Comparison of ENCODE assay signal across 1 cellular context in the genomic region with DNA sequence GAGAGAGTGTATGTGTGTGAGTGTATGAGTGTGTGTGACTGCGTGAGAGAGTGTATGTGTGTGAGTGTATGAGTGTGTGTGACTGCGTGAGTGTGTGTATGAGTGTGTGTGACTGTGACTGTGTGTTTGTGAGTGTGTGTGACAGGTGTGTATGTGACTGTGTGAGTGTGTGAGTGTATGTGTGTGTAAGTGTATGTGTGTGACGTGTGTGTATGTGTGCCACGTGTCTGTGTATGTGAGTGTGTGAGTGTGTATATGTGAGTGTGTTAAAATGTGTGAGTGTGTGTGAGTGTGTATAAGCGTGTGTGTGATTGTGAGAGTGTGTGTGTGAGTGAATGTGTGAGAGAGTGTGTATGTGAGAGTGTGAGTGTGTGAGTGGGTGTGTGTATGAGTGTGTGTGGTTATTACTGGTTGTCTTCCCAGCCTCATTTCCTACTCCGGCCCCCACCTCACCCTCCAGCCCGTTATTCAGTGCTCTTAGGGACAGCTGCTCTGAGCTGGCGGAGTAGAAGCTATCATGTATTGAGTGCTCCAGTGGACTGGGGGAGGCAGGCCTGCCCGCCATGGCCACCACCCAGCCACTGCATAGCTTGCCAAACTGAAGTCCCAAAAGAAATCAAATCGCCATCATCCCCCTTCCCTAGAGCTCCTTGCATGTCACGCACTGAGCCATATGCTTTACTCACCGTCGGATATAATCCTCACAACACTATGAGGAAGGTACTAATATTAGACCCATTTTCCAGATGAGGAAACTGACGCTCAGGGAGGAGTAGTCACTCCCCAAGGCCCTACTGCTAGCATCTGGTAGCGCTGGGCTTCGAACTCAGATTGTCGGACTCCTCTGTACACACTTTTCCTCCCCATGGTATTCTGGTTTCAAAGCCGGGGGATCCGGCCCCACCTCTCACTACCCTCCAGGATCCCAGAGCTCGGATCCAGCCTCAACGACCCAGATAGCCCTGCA.
TF ChIP-seq lines count a peak whose summit lies in the region.

No MANE protein-coding gene starts in this region.

TF ChIP-seq in HEK293, 187 proteins besides CTCF, POLR2A, EP300 and RAD21 (continued from another document):
- TF ChIP-seq ZNF776 (tag by site-specific recombination; IDR thresholded peaks at IDR 0.05; ENCODE audit: borderline replicate concordance) (peak; percentile 55; the same call in 1 of the 2 replicates), ZNF239 (tag by site-specific recombination; IDR thresholded peaks at IDR 0.05) (peak; percentile 74; the same call in 1 of the 2 replicates), ZNF621 (tag by site-specific recombination; IDR thresholded peaks at IDR 0.05) (0 out of 2 replicates have a peak, but pooled peaks have one; percentile 71), PRDM1 (tag by site-specific recombination; IDR thresholded peaks at IDR 0.05) (peak; percentile 91), MEIS1 (CRISPR knock-in tag; IDR thresholded peaks at IDR 0.05; ENCODE audit: borderline replicate concordance) (no peak), ZNF792 (tag by site-specific recombination; IDR thresholded peaks at IDR 0.05) (no peak), ZNF274 (IDR thresholded peaks at IDR 0.05; ENCODE audit: low read length) (no peak), ZNF274 (tag by site-specific recombination; IDR thresholded peaks at IDR 0.05; ENCODE audit: borderline replicate concordance) (0 out of 2 replicates have a peak, but pooled peaks have one; percentile 55), ZNF521 (tag by site-specific recombination; IDR thresholded peaks at IDR 0.05) (peak; percentile 54; the same call in 1 of the 2 replicates), SALL2 (tag by site-specific recombination; IDR thresholded peaks at IDR 0.05; ENCODE audit: borderline replicate concordance) (0 out of 2 replicates have a peak, but pooled peaks have one; percentile 66), GLI2 (tag by site-specific recombination; IDR thresholded peaks at IDR 0.05; ENCODE audit: borderline replicate concordance, low read depth) (no peak), ZNF785 (tag by site-specific recombination; IDR thresholded peaks at IDR 0.05) (0 out of 2 replicates have a peak, but pooled peaks have one; percentile 78), GLI4 (tag by site-specific recombination; IDR thresholded peaks at IDR 0.05) (no peak), ZBTB17 (tag by site-specific recombination; IDR thresholded peaks at IDR 0.05) (no peak), TCF7L2 (IDR thresholded peaks at IDR 0.05; ENCODE audit: borderline replicate concordance, low read depth, low read length) (no peak), ZNF473 (tag by site-specific recombination; IDR thresholded peaks at IDR 0.05) (0 out of 2 replicates have a peak, but pooled peaks have one; percentile 73), ZNF223 (tag by site-specific recombination; IDR thresholded peaks at IDR 0.05) (no peak), ZNF23 (tag by site-specific recombination; IDR thresholded peaks at IDR 0.05; ENCODE audit: borderline replicate concordance) (no peak)
- TF ChIP-seq, protein P1, sequence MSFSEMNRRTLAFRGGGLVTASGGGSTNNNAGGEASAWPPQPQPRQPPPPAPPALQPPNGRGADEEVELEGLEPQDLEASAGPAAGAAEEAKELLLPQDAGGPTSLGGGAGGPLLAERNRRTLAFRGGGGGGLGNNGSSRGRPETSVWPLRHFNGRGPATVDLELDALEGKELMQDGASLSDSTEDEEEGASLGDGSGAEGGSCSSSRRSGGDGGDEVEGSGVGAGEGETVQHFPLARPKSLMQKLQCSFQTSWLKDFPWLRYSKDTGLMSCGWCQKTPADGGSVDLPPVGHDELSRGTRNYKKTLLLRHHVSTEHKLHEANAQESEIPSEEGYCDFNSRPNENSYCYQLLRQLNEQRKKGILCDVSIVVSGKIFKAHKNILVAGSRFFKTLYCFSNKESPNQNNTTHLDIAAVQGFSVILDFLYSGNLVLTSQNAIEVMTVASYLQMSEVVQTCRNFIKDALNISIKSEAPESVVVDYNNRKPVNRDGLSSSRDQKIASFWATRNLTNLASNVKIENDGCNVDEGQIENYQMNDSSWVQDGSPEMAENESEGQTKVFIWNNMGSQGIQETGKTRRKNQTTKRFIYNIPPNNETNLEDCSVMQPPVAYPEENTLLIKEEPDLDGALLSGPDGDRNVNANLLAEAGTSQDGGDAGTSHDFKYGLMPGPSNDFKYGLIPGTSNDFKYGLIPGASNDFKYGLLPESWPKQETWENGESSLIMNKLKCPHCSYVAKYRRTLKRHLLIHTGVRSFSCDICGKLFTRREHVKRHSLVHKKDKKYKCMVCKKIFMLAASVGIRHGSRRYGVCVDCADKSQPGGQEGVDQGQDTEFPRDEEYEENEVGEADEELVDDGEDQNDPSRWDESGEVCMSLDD (tag by site-specific recombination; IDR thresholded peaks at IDR 0.05): no peak
- TF ChIP-seq, protein P2, sequence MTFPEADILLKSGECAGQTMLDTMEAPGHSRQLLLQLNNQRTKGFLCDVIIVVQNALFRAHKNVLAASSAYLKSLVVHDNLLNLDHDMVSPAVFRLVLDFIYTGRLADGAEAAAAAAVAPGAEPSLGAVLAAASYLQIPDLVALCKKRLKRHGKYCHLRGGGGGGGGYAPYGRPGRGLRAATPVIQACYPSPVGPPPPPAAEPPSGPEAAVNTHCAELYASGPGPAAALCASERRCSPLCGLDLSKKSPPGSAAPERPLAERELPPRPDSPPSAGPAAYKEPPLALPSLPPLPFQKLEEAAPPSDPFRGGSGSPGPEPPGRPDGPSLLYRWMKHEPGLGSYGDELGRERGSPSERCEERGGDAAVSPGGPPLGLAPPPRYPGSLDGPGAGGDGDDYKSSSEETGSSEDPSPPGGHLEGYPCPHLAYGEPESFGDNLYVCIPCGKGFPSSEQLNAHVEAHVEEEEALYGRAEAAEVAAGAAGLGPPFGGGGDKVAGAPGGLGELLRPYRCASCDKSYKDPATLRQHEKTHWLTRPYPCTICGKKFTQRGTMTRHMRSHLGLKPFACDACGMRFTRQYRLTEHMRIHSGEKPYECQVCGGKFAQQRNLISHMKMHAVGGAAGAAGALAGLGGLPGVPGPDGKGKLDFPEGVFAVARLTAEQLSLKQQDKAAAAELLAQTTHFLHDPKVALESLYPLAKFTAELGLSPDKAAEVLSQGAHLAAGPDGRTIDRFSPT (tag by site-specific recombination; IDR thresholded peaks at IDR 0.05): no peak
- TF ChIP-seq, protein P3, sequence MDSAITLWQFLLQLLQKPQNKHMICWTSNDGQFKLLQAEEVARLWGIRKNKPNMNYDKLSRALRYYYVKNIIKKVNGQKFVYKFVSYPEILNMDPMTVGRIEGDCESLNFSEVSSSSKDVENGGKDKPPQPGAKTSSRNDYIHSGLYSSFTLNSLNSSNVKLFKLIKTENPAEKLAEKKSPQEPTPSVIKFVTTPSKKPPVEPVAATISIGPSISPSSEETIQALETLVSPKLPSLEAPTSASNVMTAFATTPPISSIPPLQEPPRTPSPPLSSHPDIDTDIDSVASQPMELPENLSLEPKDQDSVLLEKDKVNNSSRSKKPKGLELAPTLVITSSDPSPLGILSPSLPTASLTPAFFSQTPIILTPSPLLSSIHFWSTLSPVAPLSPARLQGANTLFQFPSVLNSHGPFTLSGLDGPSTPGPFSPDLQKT (IDR thresholded peaks at IDR 0.05; ENCODE audit: borderline replicate concordance, low read depth, low read length): no peak
